17 cellular contexts compared by ENCODE assay signal in the genomic region with DNA sequence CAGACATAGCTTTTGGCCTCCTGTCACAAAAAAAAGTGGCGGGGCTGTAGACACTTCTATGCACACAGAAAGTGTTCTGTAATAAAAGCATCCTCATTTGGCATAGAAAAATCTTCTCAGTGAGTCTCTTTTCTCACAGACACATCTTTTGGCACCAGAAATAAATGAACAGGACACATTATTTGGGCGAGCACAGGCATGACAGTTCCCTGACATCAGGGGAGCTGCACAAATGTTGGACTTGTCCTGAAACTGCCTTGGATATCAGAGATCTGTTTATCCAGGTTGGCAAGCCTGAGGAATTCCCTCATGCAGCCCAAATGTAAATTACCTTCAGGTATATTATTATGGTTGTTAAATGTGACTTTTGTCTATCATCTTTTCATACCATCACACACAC.
DNase-seq lines count a peak whose midpoint lies in the region; ATAC-seq and TF ChIP-seq lines count a peak whose summit lies in the region.
"Had no signal": no experiment of that assay in that cellular context is flagged by ENCODE, and none has a peak within 500 bp of the region (broad histone marks: within the 10 kb centered on the region; RNA-seq: fewer than 3 reads in every experiment).

No MANE protein-coding gene starts in this region.

- H3K4me1 ChIP-seq in HEK293 (ENCODE audit: control insufficient read depth, insufficient read depth, low read length) (peaks cover 2% of the 10 kb centered on the region; the same call in 1 of the 2 replicates), prostate gland (replicated peaks) (no peaks in the 10 kb centered on the region), right cardiac atrium (ENCODE audit: control insufficient read depth, insufficient read depth, low read length) (no peaks in the 10 kb centered on the region)
- H3K4me1 ChIP-seq: BLaER1 treated with 17β-estradiol and CSF1 and Interleukin-3, amounts not matched to agents 10 nM and 100 nM had no signal

- no peaks in the 10 kb centered on the region for H3K36me3 ChIP-seq in HEK293 (ENCODE audit: control insufficient read depth in 2 of 2, insufficient read depth in 1 of 2, low read length in 2 of 2)
- no peaks in the 10 kb centered on the region for H3K36me3 ChIP-seq in prostate gland
- H3K36me3 ChIP-seq: BLaER1 treated with 17β-estradiol and CSF1 and Interleukin-3, amounts not matched to agents 10 nM and 100 nM had no signal

- TF ChIP-seq POLR2A in prostate gland (IDR thresholded peaks at IDR 0.05), result no peak

- WGBS in prostate gland, result 17% methylated on average over 2 of the region's 2 CpGs
- WGBS in right cardiac atrium, result 42% methylated on average over 2 of the region's 2 CpGs

- H3K36me3 Mint-ChIP-seq in WTC11, result no peaks in the 10 kb centered on the region
- H3K36me3 Mint-ChIP-seq: CD8-positive, alpha-beta T cell had no signal

- H3K27ac ChIP-seq in HEK293 (ENCODE audit: extremely low read depth, low read depth, low read length) (no peak overlapping the region), prostate gland (no peak overlapping the region), right cardiac atrium (ENCODE audit: low read length) (no peak overlapping the region)
- H3K27ac ChIP-seq: BLaER1 treated with 17β-estradiol and CSF1 and Interleukin-3, amounts not matched to agents 10 nM and 100 nM had no signal

- CTCF ChIA-PET in HEK293 (lab: Yijun Ruan, JAX) (no interaction called here), WTC11 (lab: Charles Lee) (interaction anchor here (0.8 to 1.4 kb wide), 2 partner anchors 51 to 72 kb away, joined by 3 to 5 read pairs; no protein-coding TSS in a partner anchor)

- no peak overlapping the region for H3K4me3 ChIP-seq in HEK293 (ENCODE audit: low read depth, low read length)
- no peak overlapping the region for H3K4me3 ChIP-seq in prostate gland
- H3K4me3 ChIP-seq in right cardiac atrium (ENCODE audit: low read length), result no peak overlapping the region
- H3K4me3 ChIP-seq: BLaER1 treated with 17β-estradiol and CSF1 and Interleukin-3, amounts not matched to agents 10 nM and 100 nM; K562 had no signal

- H3K27me3 ChIP-seq in prostate gland (replicated peaks; ENCODE audit: insufficient read depth) (no peaks in the 10 kb centered on the region), right cardiac atrium (ENCODE audit: control insufficient read depth, insufficient read depth) (no peaks in the 10 kb centered on the region)
- H3K27me3 ChIP-seq: BLaER1 treated with 17β-estradiol and CSF1 and Interleukin-3, amounts not matched to agents 10 nM and 100 nM had no signal

- H3K27ac Mint-ChIP-seq in WTC11, result no peak overlapping the region
- H3K27ac Mint-ChIP-seq: CD8-positive, alpha-beta T cell; HFFc6 had no signal

- POLR2A ChIA-PET in HEK293 (lab: Yijun Ruan, JAX) (no interaction called here), WTC11 (lab: Charles Lee) (no interaction called here)

- no peaks in the 10 kb centered on the region for H3K27me3 Mint-ChIP-seq in WTC11 (ENCODE audit: low read depth)

- H3K9me3 ChIP-seq in HEK293 (ENCODE audit: control insufficient read depth, insufficient read depth, low read depth, low read length) (no peaks in the 10 kb centered on the region), prostate gland (no peaks in the 10 kb centered on the region), right cardiac atrium (ENCODE audit: control insufficient read depth, low read length) (no peaks in the 10 kb centered on the region)
- H3K9me3 ChIP-seq: BLaER1 treated with 17β-estradiol and CSF1 and Interleukin-3, amounts not matched to agents 10 nM and 100 nM had no signal

- intact Hi-C loops in prostate gland (cut with DNase I), result no loop called here
- intact Hi-C loops in right cardiac atrium (cut with DNase I), result no loop called here

- no peaks in the 10 kb centered on the region for H3K9me3 Mint-ChIP-seq in WTC11
- H3K9me3 Mint-ChIP-seq: CD8-positive, alpha-beta T cell had no signal

- H3K4me1 Mint-ChIP-seq in WTC11, result peaks cover 29% of the 10 kb centered on the region

- ATAC-seq in right cardiac atrium (no peak), WTC11 (no peak)
- ATAC-seq: CD8-positive, alpha-beta T cell; K562; Right ventricle myocardium inferior had no signal

- no peak overlapping the region for H3K4me3 Mint-ChIP-seq in WTC11
- H3K4me3 Mint-ChIP-seq: CD8-positive, alpha-beta T cell; HFFc6 had no signal

- no peak for TF ChIP-seq CTCF in HEK293 (tag by site-specific recombination; IDR thresholded peaks at IDR 0.05)
- TF ChIP-seq CTCF in prostate gland (IDR thresholded peaks at IDR 0.05), result no peak
- no peak for TF ChIP-seq CTCF in WTC11 (IDR thresholded peaks at IDR 0.05)

- peak; percentile 65 for DNase-seq in NCI-H1694 treated with DMSO at 0.1 percent for 48 hours (lab: John Stamatoyannopoulos, UW)
- DNase-seq in NCI-H69 (lab: John Stamatoyannopoulos, UW), result peak; percentile 32
- DNase-seq in prostate gland (ENCODE audit: low spot score), result peak; percentile 32
- DNase-seq in right cardiac atrium, result no peak
- no peak for DNase-seq in WTC11 (ENCODE audit: low spot score)
- DNase-seq in activated naive CD4-positive, alpha-beta T cell treated with Interleukin-2 at 50 U/mL for 16 hours, result no peak
- DNase-seq: CD8-positive, alpha-beta T cell; DMS79; HFFc6; NCI-H187 treated with DMSO at 0.1 percent for 48 hours; NCI-H2227 treated with DMSO at 0.1 percent for 48 hours; NK-92 treated with Interleukin-12 subunit alpha and Interleukin-12 subunit beta, amount 100 ng/mL, for 24 hours; SW 1271 had no signal

TF ChIP-seq in HEK293, 187 proteins besides CTCF, POLR2A, EP300 and RAD21:
- TF ChIP-seq SP3 (tag by site-specific recombination; IDR thresholded peaks at IDR 0.05), result no peak
- TF ChIP-seq, protein P1, sequence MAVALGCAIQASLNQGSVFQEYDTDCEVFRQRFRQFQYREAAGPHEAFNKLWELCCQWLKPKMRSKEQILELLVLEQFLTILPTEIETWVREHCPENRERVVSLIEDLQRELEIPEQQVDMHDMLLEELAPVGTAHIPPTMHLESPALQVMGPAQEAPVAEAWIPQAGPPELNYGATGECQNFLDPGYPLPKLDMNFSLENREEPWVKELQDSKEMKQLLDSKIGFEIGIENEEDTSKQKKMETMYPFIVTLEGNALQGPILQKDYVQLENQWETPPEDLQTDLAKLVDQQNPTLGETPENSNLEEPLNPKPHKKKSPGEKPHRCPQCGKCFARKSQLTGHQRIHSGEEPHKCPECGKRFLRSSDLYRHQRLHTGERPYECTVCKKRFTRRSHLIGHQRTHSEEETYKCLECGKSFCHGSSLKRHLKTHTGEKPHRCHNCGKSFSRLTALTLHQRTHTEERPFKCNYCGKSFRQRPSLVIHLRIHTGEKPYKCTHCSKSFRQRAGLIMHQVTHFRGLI (tag by site-specific recombination; IDR thresholded peaks at IDR 0.05), result peak; percentile 76

TF ChIP-seq in WTC11, 78 proteins besides CTCF, POLR2A, EP300 and RAD21 (continues in another document):
- TF ChIP-seq, protein P2, sequence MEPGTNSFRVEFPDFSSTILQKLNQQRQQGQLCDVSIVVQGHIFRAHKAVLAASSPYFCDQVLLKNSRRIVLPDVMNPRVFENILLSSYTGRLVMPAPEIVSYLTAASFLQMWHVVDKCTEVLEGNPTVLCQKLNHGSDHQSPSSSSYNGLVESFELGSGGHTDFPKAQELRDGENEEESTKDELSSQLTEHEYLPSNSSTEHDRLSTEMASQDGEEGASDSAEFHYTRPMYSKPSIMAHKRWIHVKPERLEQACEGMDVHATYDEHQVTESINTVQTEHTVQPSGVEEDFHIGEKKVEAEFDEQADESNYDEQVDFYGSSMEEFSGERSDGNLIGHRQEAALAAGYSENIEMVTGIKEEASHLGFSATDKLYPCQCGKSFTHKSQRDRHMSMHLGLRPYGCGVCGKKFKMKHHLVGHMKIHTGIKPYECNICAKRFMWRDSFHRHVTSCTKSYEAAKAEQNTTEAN (CRISPR knock-in tag; IDR thresholded peaks at IDR 0.05), result no peak
- TF ChIP-seq ZNF671 (CRISPR knock-in tag; IDR thresholded peaks at IDR 0.05), result no peak
- TF ChIP-seq ZNF423 (CRISPR knock-in tag; IDR thresholded peaks at IDR 0.05), result no peak
- no peak for TF ChIP-seq ZNF219 (CRISPR knock-in tag; IDR thresholded peaks at IDR 0.05; ENCODE audit: borderline replicate concordance)
- TF ChIP-seq ZNF263 (CRISPR knock-in tag; IDR thresholded peaks at IDR 0.05; ENCODE audit: low read depth), result no peak
- TF ChIP-seq, protein P3, sequence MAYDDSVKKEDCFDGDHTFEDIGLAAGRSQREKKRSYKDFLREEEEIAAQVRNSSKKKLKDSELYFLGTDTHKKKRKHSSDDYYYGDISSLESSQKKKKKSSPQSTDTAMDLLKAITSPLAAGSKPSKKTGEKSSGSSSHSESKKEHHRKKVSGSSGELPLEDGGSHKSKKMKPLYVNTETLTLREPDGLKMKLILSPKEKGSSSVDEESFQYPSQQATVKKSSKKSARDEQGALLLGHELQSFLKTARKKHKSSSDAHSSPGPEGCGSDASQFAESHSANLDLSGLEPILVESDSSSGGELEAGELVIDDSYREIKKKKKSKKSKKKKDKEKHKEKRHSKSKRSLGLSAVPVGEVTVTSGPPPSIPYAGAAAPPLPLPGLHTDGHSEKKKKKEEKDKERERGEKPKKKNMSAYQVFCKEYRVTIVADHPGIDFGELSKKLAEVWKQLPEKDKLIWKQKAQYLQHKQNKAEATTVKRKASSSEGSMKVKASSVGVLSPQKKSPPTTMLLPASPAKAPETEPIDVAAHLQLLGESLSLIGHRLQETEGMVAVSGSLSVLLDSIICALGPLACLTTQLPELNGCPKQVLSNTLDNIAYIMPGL (CRISPR knock-in tag; IDR thresholded peaks at IDR 0.05), result no peak
- TF ChIP-seq, protein P4, sequence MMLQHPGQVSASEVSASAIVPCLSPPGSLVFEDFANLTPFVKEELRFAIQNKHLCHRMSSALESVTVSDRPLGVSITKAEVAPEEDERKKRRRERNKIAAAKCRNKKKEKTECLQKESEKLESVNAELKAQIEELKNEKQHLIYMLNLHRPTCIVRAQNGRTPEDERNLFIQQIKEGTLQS (CRISPR knock-in tag; conservative IDR thresholded peaks at IDR 0.05), result no peak
- TF ChIP-seq ZNF416 (CRISPR knock-in tag; IDR thresholded peaks at IDR 0.05), result no peak
- no peak for TF ChIP-seq OVOL2 (CRISPR knock-in tag; IDR thresholded peaks at IDR 0.05; ENCODE audit: borderline replicate concordance)
- TF ChIP-seq, protein P5, sequence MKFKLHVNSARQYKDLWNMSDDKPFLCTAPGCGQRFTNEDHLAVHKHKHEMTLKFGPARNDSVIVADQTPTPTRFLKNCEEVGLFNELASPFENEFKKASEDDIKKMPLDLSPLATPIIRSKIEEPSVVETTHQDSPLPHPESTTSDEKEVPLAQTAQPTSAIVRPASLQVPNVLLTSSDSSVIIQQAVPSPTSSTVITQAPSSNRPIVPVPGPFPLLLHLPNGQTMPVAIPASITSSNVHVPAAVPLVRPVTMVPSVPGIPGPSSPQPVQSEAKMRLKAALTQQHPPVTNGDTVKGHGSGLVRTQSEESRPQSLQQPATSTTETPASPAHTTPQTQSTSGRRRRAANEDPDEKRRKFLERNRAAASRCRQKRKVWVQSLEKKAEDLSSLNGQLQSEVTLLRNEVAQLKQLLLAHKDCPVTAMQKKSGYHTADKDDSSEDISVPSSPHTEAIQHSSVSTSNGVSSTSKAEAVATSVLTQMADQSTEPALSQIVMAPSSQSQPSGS (CRISPR knock-in tag; IDR thresholded peaks at IDR 0.05; ENCODE audit: borderline replicate concordance, low read depth), result no peak
- TF ChIP-seq NFYB (CRISPR knock-in tag; conservative IDR thresholded peaks at IDR 0.05; ENCODE audit: low read depth), result no peak

Comparison
In these comparisons a context has a peak if more than half of its experiments do, and no peak if none do; other contexts are left out.
1. DNase-seq: peak in NCI-H1694 treated with DMSO at 0.1 percent for 48 hours (single experiment), NCI-H69 (single experiment) and prostate gland (single experiment); none in right cardiac atrium (0 of 3), WTC11 (single experiment) and activated naive CD4-positive, alpha-beta T cell treated with Interleukin-2 at 50 U/mL for 16 hours (single experiment).